Comparison of ENCODE assay signal across 1 cellular context in the genomic region with DNA sequence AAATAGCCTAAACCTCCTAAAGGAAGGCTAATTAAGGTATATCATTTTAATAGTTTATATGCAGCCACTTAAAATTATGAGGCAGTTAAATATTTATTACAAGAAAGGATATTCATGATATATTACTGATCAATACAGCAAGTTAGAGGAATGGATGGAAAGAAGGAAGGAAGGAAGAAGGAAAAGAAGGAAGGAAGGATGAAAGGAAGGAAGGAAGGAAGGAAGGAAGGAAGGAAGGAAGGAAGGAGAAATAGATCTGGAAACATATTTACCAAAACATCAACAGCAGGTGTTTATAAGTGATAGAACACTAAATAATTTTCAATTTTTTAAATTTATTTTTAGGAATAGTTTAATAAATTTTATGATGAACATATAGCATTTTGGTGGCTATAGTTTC.
TF ChIP-seq lines count a peak whose summit lies in the region.

No MANE protein-coding gene starts in this region.

TF ChIP-seq in IMR-90, 13 proteins besides CTCF, POLR2A, EP300 and RAD21:
- TF ChIP-seq SMC3 (IDR thresholded peaks at IDR 0.05; ENCODE audit: low read depth, low read length) (no peak), NFE2L2 (IDR thresholded peaks at IDR 0.05; ENCODE audit: low read depth, low read length) (no peak), CHD1 (IDR thresholded peaks at IDR 0.05; ENCODE audit: low read depth, low read length) (no peak), BHLHE40 (IDR thresholded peaks at IDR 0.05; ENCODE audit: low read depth, low read length) (no peak), MXI1 (IDR thresholded peaks at IDR 0.05; ENCODE audit: borderline replicate concordance, low read depth, low read length) (no peak), MAFK (IDR thresholded peaks at IDR 0.05; ENCODE audit: low read depth, low read length) (no peak), RCOR1 (IDR thresholded peaks at IDR 0.05; ENCODE audit: insufficient replicate concordance, low read length) (no peak), MAZ (IDR thresholded peaks at IDR 0.05; ENCODE audit: borderline replicate concordance, low read depth, low read length) (no peak), FOS (IDR thresholded peaks at IDR 0.05; ENCODE audit: low read depth, low read length) (no peak), RFX5 (IDR thresholded peaks at IDR 0.05; ENCODE audit: low read depth, low read length) (no peak)
- TF ChIP-seq, protein P1, sequence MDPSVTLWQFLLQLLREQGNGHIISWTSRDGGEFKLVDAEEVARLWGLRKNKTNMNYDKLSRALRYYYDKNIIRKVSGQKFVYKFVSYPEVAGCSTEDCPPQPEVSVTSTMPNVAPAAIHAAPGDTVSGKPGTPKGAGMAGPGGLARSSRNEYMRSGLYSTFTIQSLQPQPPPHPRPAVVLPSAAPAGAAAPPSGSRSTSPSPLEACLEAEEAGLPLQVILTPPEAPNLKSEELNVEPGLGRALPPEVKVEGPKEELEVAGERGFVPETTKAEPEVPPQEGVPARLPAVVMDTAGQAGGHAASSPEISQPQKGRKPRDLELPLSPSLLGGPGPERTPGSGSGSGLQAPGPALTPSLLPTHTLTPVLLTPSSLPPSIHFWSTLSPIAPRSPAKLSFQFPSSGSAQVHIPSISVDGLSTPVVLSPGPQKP (IDR thresholded peaks at IDR 0.05; ENCODE audit: borderline replicate concordance, low read depth, low read length), result no peak
- TF ChIP-seq, protein P2, sequence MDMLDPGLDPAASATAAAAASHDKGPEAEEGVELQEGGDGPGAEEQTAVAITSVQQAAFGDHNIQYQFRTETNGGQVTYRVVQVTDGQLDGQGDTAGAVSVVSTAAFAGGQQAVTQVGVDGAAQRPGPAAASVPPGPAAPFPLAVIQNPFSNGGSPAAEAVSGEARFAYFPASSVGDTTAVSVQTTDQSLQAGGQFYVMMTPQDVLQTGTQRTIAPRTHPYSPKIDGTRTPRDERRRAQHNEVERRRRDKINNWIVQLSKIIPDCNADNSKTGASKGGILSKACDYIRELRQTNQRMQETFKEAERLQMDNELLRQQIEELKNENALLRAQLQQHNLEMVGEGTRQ (IDR thresholded peaks at IDR 0.05; ENCODE audit: low read depth, low read length), result no peak
